Comparison of ENCODE assay signal across 23 cellular contexts in genomic region chr10:130477360-130477759, GRCh38.
DNase-seq lines count a peak whose midpoint lies in the region; FAIRE-seq and TF ChIP-seq lines count a peak whose summit lies in the region.
"Had no signal": no experiment of that assay in that cellular context is flagged by ENCODE, and none has a peak within 500 bp of the region (broad histone marks: within the 10 kb centered on the region; RNA-seq: fewer than 3 reads in every experiment).

No MANE protein-coding gene starts in this region.

- H3K27ac ChIP-seq in kidney (ENCODE audit: low read depth in 2 of 2, low read length in 2 of 2) (no peak overlapping the region), spleen (no peak overlapping the region)

- no peaks in the 10 kb centered on the region for H3K4me1 ChIP-seq in kidney (ENCODE audit: control insufficient read depth in 1 of 2, insufficient read depth in 1 of 2, low read depth in 1 of 2, low read length in 2 of 2)
- no peaks in the 10 kb centered on the region for H3K4me1 ChIP-seq in spleen
- H3K4me1 ChIP-seq: BE2C, HAP-1 had no signal

- H3K36me3 ChIP-seq in H7 (replicated peaks; ENCODE audit: control insufficient read depth, insufficient read depth, low read length) (no peaks in the 10 kb centered on the region), kidney (ENCODE audit: control insufficient read depth in 1 of 2, insufficient read depth in 2 of 2, low read length in 2 of 2) (no peaks in the 10 kb centered on the region), spleen (no peaks in the 10 kb centered on the region)
- H3K36me3 ChIP-seq: BE2C, HAP-1 had no signal

- H3K4me3 ChIP-seq in H7 (ENCODE audit: insufficient read depth, low read depth, low read length) (no peak overlapping the region), kidney (ENCODE audit: low read length in 2 of 2) (no peak overlapping the region), spleen (no peak overlapping the region)
- H3K4me3 ChIP-seq: HAP-1 had no signal

- no peaks in the 10 kb centered on the region for H3K27me3 ChIP-seq in H7 (ENCODE audit: control insufficient read depth, insufficient read depth, low read length)
- peaks cover 0 to 11% (median 0%) of the 10 kb centered on the region in 7 donors for H3K27me3 ChIP-seq in spleen (replicated peaks in 1 of 7)
- H3K27me3 ChIP-seq: BE2C had no signal

- H3K9ac ChIP-seq in kidney (ENCODE audit: low read length in 2 of 2), result no peak overlapping the region

- peak; percentile 24 for DNase-seq in ELF-1 (ENCODE audit: low read depth, low spot score)
- DNase-seq in H7, result peak; percentile 41
- DNase-seq in kidney, result peak; percentile 35
- DNase-seq in spleen, result peak; percentile 61
- DNase-seq in activated CD4-positive, alpha-beta T cell treated with anti-CD3 and anti-CD28 coated beads for 1 hour, result no peak
- no peak for DNase-seq in stimulated activated CD4-positive, alpha-beta T cell treated with anti-CD3 and anti-CD28 coated beads, Interleukin-2, amount 100 ng/mL, for 48 hours
- DNase-seq: ACHN; BE2C; C1 segment of cervical spinal cord; CD4-positive, CD25-positive, alpha-beta regulatory T cell; CD8-positive, alpha-beta memory T cell; COR-L47; DMS 273 treated with DMSO at 0.1 percent for 48 hours; DMS53; DND-41; EL had no signal

- intact Hi-C loops in kidney (cut with DNase I), result no loop called here
- intact Hi-C loops in spleen (cut with DNase I; ENCODE audit: low total_unique reads), result no loop called here

- 38 to 55% (median 44%) methylated on average over 3 to 5 of the region's 5 CpGs for WGBS in spleen, 5 donors

- TF ChIP-seq CTCF in kidney (IDR thresholded peaks at IDR 0.05; ENCODE audit: borderline replicate concordance, extremely low read depth, insufficient read depth) (no peak), spleen (IDR thresholded peaks at IDR 0.05 in 8 of 11, conservative IDR thresholded peaks at IDR 0.05 in 3 of 11) (no peak)

- no peak for FAIRE-seq in kidney (lab: Jason Lieb, UNC)
- FAIRE-seq: A204.1, G401.6, GM12891, GM19239, H1, HepG2 had no signal

- no peak for TF ChIP-seq POLR2A in spleen (IDR thresholded peaks at IDR 0.05)

- H3K9me3 ChIP-seq in kidney (ENCODE audit: control insufficient read depth in 1 of 2, low read length in 2 of 2) (no peaks in the 10 kb centered on the region), spleen (no peaks in the 10 kb centered on the region)
- H3K9me3 ChIP-seq: BE2C, HAP-1 had no signal

Comparison
In these comparisons a context has a peak if more than half of its experiments do, and no peak if none do; other contexts are left out.
1. DNase-seq: peak in ELF-1 (single experiment), H7 (single experiment), kidney (single experiment) and spleen (single experiment); none in activated CD4-positive, alpha-beta T cell treated with anti-CD3 and anti-CD28 coated beads for 1 hour (single experiment) and stimulated activated CD4-positive, alpha-beta T cell treated with anti-CD3 and anti-CD28 coated beads, Interleukin-2, amount 100 ng/mL, for 48 hours (0 of 2).